Comparison of ENCODE assay signal across 24 cellular contexts in the genomic region with DNA sequence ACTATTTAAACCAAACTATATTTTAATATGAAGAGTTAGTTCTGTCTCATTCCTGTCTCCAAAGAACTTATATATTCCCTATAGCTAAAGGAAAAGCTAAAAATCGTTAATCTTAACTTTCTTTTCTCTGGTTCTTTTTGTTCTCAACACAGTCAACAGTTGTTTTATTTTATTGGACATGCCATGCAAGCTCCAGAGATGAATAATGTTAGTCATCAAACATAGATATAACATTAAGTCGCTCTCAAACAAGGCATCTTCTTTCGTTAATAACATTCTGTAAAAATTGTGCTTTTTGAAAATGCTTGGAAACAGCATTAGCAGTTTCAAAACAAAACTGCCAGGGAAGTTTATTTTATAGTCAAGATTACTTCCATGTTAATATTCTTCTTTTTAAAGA.
"Had no signal": no experiment of that assay in that cellular context is flagged by ENCODE, and none has a peak within 500 bp of the region (broad histone marks: within the 10 kb centered on the region; RNA-seq: fewer than 3 reads in every experiment).

No MANE protein-coding gene starts in this region.

- H3K9me3 ChIP-seq: Peyer's patch, SJSA1 had no signal

- FAIRE-seq: HepG2 had no signal

- H3K27me3 ChIP-seq: Peyer's patch, SJSA1 had no signal

- H3K36me3 ChIP-seq: Peyer's patch, SJSA1 had no signal

- H3K4me2 ChIP-seq: PC-9 had no signal

- H3K4me1 ChIP-seq: Peyer's patch, SJSA1 had no signal

- H3K4me3 ChIP-seq: PC-9, Peyer's patch, SJSA1, SK-N-MC had no signal

- H2AFZ ChIP-seq: PC-9 had no signal

- DNase-seq: IMR-90; Karpas-422; KG1; MV-4-11; NCI-H1048; NCI-H1105; NCI-H1417 treated with DMSO at 0.1 percent for 48 hours; NCI-H146; NCI-H1694 treated with DMSO at 0.1 percent for 48 hours; NCI-H1930; NCI-H2081; NCI-H2107; NCI-H2227 treated with DMSO at 0.1 percent for 48 hours; NCI-H524; NCI-H526 treated with DMSO at 0.1 percent for 48 hours; NCI-H748 treated with DMSO at 0.1 percent for 48 hours; NK-92 treated with Interleukin-12 subunit alpha and Interleukin-12 subunit beta, amount 100 ng/mL, for 24 hours; PC-9; Peyer's patch; Right ventricle myocardium superior; SIG-M5 had no signal

- H3K27ac ChIP-seq: PC-9, Peyer's patch, SJSA1, SK-N-MC had no signal

- ATAC-seq: HepG2 had no signal
